12 cellular contexts compared by ENCODE assay signal in genomic region chr2:61328707-61329251, GRCh38.
DNase-seq lines count a peak whose midpoint lies in the region; ATAC-seq and TF ChIP-seq lines count a peak whose summit lies in the region.
"Had no signal": no experiment of that assay in that cellular context is flagged by ENCODE, and none has a peak within 500 bp of the region (broad histone marks: within the 10 kb centered on the region; RNA-seq: fewer than 3 reads in every experiment).

No MANE protein-coding gene starts in this region.

- no peak for TF ChIP-seq CTCF in fibroblast of mammary gland (conservative IDR thresholded peaks at IDR 0.05; ENCODE audit: control insufficient read depth, insufficient read depth, low read depth, low read length)

- no peaks in the 10 kb centered on the region for H3K27me3 ChIP-seq in HAP-1 (ENCODE audit: low read depth)
- H3K27me3 ChIP-seq: brain microvascular endothelial cell, neutrophil had no signal

- no peak for DNase-seq in activated naive CD4-positive, alpha-beta T cell treated with anti-CD3 and anti-CD28 coated beads, Interleukin-2, amount 50 U/mL, for 16 hours
- DNase-seq in NCI-H2196 treated with DMSO at 0.1 percent for 48 hours (lab: John Stamatoyannopoulos, UW; ENCODE audit: unreplicated experiment) (peak; percentile 1), fibroblast of mammary gland (ENCODE audit: low read depth) (peak; percentile 3), head of caudate nucleus (no peak), HAP-1 (ENCODE audit: low spot score in 2 of 2) (no peak)
- no peak for DNase-seq in effector CD4-positive, alpha-beta T cell
- DNase-seq: brain microvascular endothelial cell, COR-L47, NCI-H187 treated with DMSO at 0.1 percent for 48 hours had no signal

- no peak for TF ChIP-seq POLR2A in GM18505 (IDR thresholded peaks at IDR 0.05; ENCODE audit: borderline replicate concordance, extremely low read depth, insufficient read depth, insufficient read length)

- H3K4me3 Mint-ChIP-seq in activated naive CD4-positive, alpha-beta T cell treated with anti-CD3 and anti-CD28 coated beads, Interleukin-2, amount 50 U/mL, for 24 hours: no peak overlapping the region

- no peaks in the 10 kb centered on the region for H3K27me3 Mint-ChIP-seq in activated naive CD4-positive, alpha-beta T cell treated with anti-CD3 and anti-CD28 coated beads, Interleukin-2, amount 50 U/mL, for 24 hours

- H3K4me1 ChIP-seq in HAP-1: no peaks in the 10 kb centered on the region

- no peak for ATAC-seq in GM18505 (IDR thresholded peaks at IDR 0.05; ENCODE audit: unreplicated experiment)

- H3K4me3 ChIP-seq in fibroblast of mammary gland (ENCODE audit: control insufficient read depth, low read depth, low read length): no peak overlapping the region
- H3K4me3 ChIP-seq in HAP-1: no peak overlapping the region

- peaks cover 14% of the 10 kb centered on the region for H3K36me3 Mint-ChIP-seq in activated naive CD4-positive, alpha-beta T cell treated with anti-CD3 and anti-CD28 coated beads, Interleukin-2, amount 50 U/mL, for 24 hours

- H3K9me3 ChIP-seq in HAP-1: no peaks in the 10 kb centered on the region
- H3K9me3 ChIP-seq: neutrophil had no signal

- H3K27ac Mint-ChIP-seq in activated naive CD4-positive, alpha-beta T cell treated with anti-CD3 and anti-CD28 coated beads, Interleukin-2, amount 50 U/mL, for 24 hours: peak overlapping the region; percentile 87

- intact Hi-C loops in head of caudate nucleus (cut with DNase I): no loop called here

- peaks cover 21% of the 10 kb centered on the region for H3K4me1 Mint-ChIP-seq in activated naive CD4-positive, alpha-beta T cell treated with anti-CD3 and anti-CD28 coated beads, Interleukin-2, amount 50 U/mL, for 24 hours

- no peaks in the 10 kb centered on the region for H3K9me3 Mint-ChIP-seq in activated naive CD4-positive, alpha-beta T cell treated with anti-CD3 and anti-CD28 coated beads, Interleukin-2, amount 50 U/mL, for 24 hours

- in situ Hi-C loops in HAP-1 (cut with MboI; ENCODE audit: low sequenced_read_pairs): no loop called here

- H3K36me3 ChIP-seq in HAP-1 (replicated peaks): peaks cover 30% of the 10 kb centered on the region

Comparison
In these comparisons a context has a peak if more than half of its experiments do, and no peak if none do; other contexts are left out.
1. DNase-seq: peak in NCI-H2196 treated with DMSO at 0.1 percent for 48 hours (single experiment) and fibroblast of mammary gland (single experiment); none in activated naive CD4-positive, alpha-beta T cell treated with anti-CD3 and anti-CD28 coated beads, Interleukin-2, amount 50 U/mL, for 16 hours (single experiment), head of caudate nucleus (0 of 42), effector CD4-positive, alpha-beta T cell (single experiment) and HAP-1 (0 of 2).